In genomic region chr21:18705971-18706370, GRCh38 we compare ENCODE assay signal across 22 cellular contexts.
DNase-seq lines count a peak whose midpoint lies in the region; ATAC-seq, FAIRE-seq and TF ChIP-seq lines count a peak whose summit lies in the region.
"Had no signal": no experiment of that assay in that cellular context is flagged by ENCODE, and none has a peak within 500 bp of the region (broad histone marks: within the 10 kb centered on the region; RNA-seq: fewer than 3 reads in every experiment).

No MANE protein-coding gene starts in this region.

- WGBS in HepG2 (ENCODE audit: low lambda C conversion rate), result 10% methylated on average over 3 of the region's 3 CpGs

- no peaks in the 10 kb centered on the region for H3K27me3 ChIP-seq in HepG2 (ENCODE audit: control insufficient read depth in 1 of 2, insufficient read depth in 2 of 2, low read length in 2 of 2)
- H3K27me3 ChIP-seq: BE2C had no signal

- CTCF ChIA-PET in HepG2 (lab: Yijun Ruan, JAX; ENCODE audit: low intra/inter-chr PET ratio, low total read pairs), result no interaction called here

- H3K9me3 ChIP-seq in HepG2 (ENCODE audit: low read length), result peaks cover 72% of the 10 kb centered on the region
- H3K9me3 ChIP-seq: BE2C had no signal

- no peak overlapping the region for H3K9ac ChIP-seq in HepG2 (ENCODE audit: insufficient read depth, low read depth, low read length)

- no peak for TF ChIP-seq EP300 in HepG2 (IDR thresholded peaks at IDR 0.05; ENCODE audit: low read depth in 2 of 2, low read length in 2 of 2)
- no peak for TF ChIP-seq EP300 in HepG2 (CRISPR knock-in tag; IDR thresholded peaks at IDR 0.05; ENCODE audit: borderline replicate concordance)

- no peak for TF ChIP-seq POLR2A in HepG2 (IDR thresholded peaks at IDR 0.05; ENCODE audit: insufficient read depth in 1 of 2, low read depth in 2 of 2, low read length in 2 of 2)

- H3K4me3 ChIP-seq in choroid plexus epithelial cell (ENCODE audit: low read depth, low read length), result no peak overlapping the region
- no peak overlapping the region for H3K4me3 ChIP-seq in HepG2 (replicated peaks in 1 of 3; ENCODE audit: insufficient read depth in 1 of 3, low read depth in 2 of 3, low read length in 3 of 3)

- POLR2A ChIA-PET in HepG2 (lab: Yijun Ruan, JAX), result no interaction called here

- H3K27ac ChIP-seq in HepG2 (ENCODE audit: extremely low read length, insufficient read depth, low read length), result no peak overlapping the region

- H3K4me1 ChIP-seq in HepG2 (ENCODE audit: insufficient read depth, low read length), result no peaks in the 10 kb centered on the region
- H3K4me1 ChIP-seq: BE2C, Caco-2 had no signal

- H2AFZ ChIP-seq in HepG2 (ENCODE audit: low read length), result no peak overlapping the region

- DNase-seq in HT1080 (ENCODE audit: low read depth) (peak; percentile 43), SK-MEL-5 (ENCODE audit: low read depth, low spot score) (peak; percentile 90), choroid plexus epithelial cell (ENCODE audit: low read depth) (peak; percentile 44), pulmonary artery endothelial cell (ENCODE audit: low read depth, low spot score) (peak; percentile 53), activated gamma-delta T cell treated with Interleukin-2 at 50 U/mL for 16 hours (no peak), GM20000 (ENCODE audit: low spot score) (no peak), HepG2 (ENCODE audit: low spot score) (no peak)
- no peak for DNase-seq in effector CD8-positive, alpha-beta T cell (lab: John Stamatoyannopoulos, UW)
- DNase-seq: ACHN; BE2C; C1 segment of cervical spinal cord; Caco-2; CD4-positive, CD25-positive, alpha-beta regulatory T cell; CD8-positive, alpha-beta memory T cell; GDM1; GOT3; H7; HFFc6 had no signal

- intact Hi-C loops in HepG2 (cut with micrococcal nuclease; ENCODE audit: unreplicated experiment), result no loop called here

- H3K4me2 ChIP-seq in HepG2 (ENCODE audit: low read depth, low read length), result no peak overlapping the region

- FAIRE-seq in HepG2 (lab: Jason Lieb, UNC), result no peak
- FAIRE-seq: D721Med, GM12892, GM18507 had no signal

- no peaks in the 10 kb centered on the region for H3K79me2 ChIP-seq in HepG2 (ENCODE audit: insufficient read depth, low read length)

- in situ Hi-C loops in SK-MEL-5 (cut with HindIII; ENCODE audit: low pct_unique_long_range_greater_than_20kb, low sequenced_read_pairs), result no loop called here
- in situ Hi-C loops in HepG2 (cut with HindIII; ENCODE audit: extremely low pct_ligation_motif_present, low pct_unique_long_range_greater_than_20kb), result no loop called here

- ATAC-seq in HepG2, result no peak
- ATAC-seq: HCT116 had no signal

- no peak for TF ChIP-seq RAD21 in HepG2 (CRISPR knock-in tag; IDR thresholded peaks at IDR 0.05)

- no peaks in the 10 kb centered on the region for H4K20me1 ChIP-seq in HepG2 (ENCODE audit: insufficient read depth, low read length)

- no TSS peak for BruUV-seq in HepG2 (replicated peaks; lab: Mats Ljungman, UMichigan)

- no peak for TF ChIP-seq CTCF in choroid plexus epithelial cell (conservative IDR thresholded peaks at IDR 0.05; ENCODE audit: low read depth, low read length)
- TF ChIP-seq CTCF in GM20000 (IDR thresholded peaks at IDR 0.05; ENCODE audit: extremely low read depth, missing control alignments), result no peak
- TF ChIP-seq CTCF in HepG2 (CRISPR knock-in tag; IDR thresholded peaks at IDR 0.05), result no peak

- no peaks in the 10 kb centered on the region for H3K36me3 ChIP-seq in HepG2 (replicated peaks in 1 of 2; ENCODE audit: control insufficient read depth in 1 of 2, insufficient read depth in 2 of 2, low read length in 2 of 2)
- H3K36me3 ChIP-seq: BE2C had no signal

TF ChIP-seq in HepG2, 621 proteins besides CTCF, POLR2A, EP300 and RAD21:
- TF ChIP-seq ATF7 (IDR thresholded peaks at IDR 0.05) (no peak), ATF7 (CRISPR knock-in tag; IDR thresholded peaks at IDR 0.05) (no peak), RFX1 (IDR thresholded peaks at IDR 0.05) (no peak), MIER3 (CRISPR knock-in tag; IDR thresholded peaks at IDR 0.05; ENCODE audit: borderline replicate concordance) (no peak), ZNF460 (CRISPR knock-in tag; IDR thresholded peaks at IDR 0.05; ENCODE audit: borderline replicate concordance) (no peak), RFX5 (IDR thresholded peaks at IDR 0.05; ENCODE audit: low read depth, low read length) (no peak)
TF ChIP-seq in HepG2: peak in this region for 0.

Comparison
In these comparisons a context has a peak if more than half of its experiments do, and no peak if none do; other contexts are left out.
1. DNase-seq: peak in HT1080 (single experiment), SK-MEL-5 (single experiment), choroid plexus epithelial cell (single experiment) and pulmonary artery endothelial cell (single experiment); none in activated gamma-delta T cell treated with Interleukin-2 at 50 U/mL for 16 hours (single experiment), GM20000 (single experiment), effector CD8-positive, alpha-beta T cell (single experiment) and HepG2 (single experiment).